In the genomic region with DNA sequence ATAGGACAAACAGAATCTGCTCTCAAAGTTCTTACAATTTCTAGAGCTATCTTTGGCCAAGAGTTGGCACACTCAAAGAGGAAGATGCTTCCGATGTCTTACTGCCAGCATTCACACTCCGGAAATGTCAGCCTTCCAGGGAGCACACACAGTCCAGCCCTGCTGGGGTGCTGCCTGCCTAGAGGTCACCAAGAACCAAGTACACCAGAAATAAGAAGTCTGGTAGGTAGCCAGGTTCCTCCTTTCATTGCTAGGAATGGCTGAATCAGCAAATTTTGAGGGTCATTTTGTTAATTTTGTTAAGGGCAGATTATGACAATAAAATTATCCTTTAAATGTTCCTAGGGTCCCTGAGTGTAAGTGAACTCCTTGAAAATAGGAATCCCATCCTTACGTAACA, we compare ENCODE assay signal across 17 cellular contexts.
DNase-seq lines count a peak whose midpoint lies in the region; ATAC-seq and TF ChIP-seq lines count a peak whose summit lies in the region.
"Had no signal": no experiment of that assay in that cellular context is flagged by ENCODE, and none has a peak within 500 bp of the region (broad histone marks: within the 10 kb centered on the region; RNA-seq: fewer than 3 reads in every experiment).

No MANE protein-coding gene starts in this region.

- CTCF ChIA-PET in A673 (lab: Charles Lee), result no interaction called here

- DNase-seq in Right ventricle myocardium superior, result peak; percentile 54
- no peak for DNase-seq in cardiac septum (ENCODE audit: low spot score)
- peak; percentile 61 for DNase-seq in left ventricle myocardium superior
- DNase-seq in A673 (ENCODE audit: low spot score), result no peak
- DNase-seq in activated CD4-positive, alpha-beta T cell treated with anti-CD3 and anti-CD28 coated beads, Interleukin-2, amount 50 U/mL, for 48 hours, result no peak
- no peak for DNase-seq in COR-L47 (lab: John Stamatoyannopoulos, UW)
- DNase-seq: 8988T; CD8-positive, alpha-beta memory T cell; GF-D8; NCI-H1417 treated with DMSO at 0.1 percent for 48 hours; NCI-H2171; NCI-H446 treated with DMSO at 0.1 percent for 48 hours had no signal

- H3K4me3 ChIP-seq in neutrophil (ENCODE audit: low read depth in 1 of 2, low read length in 1 of 2) (no peak overlapping the region), A673 (ENCODE audit: low read depth, low read length, poor library complexity, severe bottlenecking) (no peak overlapping the region)
- H3K4me3 ChIP-seq: BLaER1 treated with 17β-estradiol and CSF1 and Interleukin-3, amounts not matched to agents 10 nM and 100 nM; SJSA1 had no signal

- no peak for TF ChIP-seq CTCF in neutrophil (IDR thresholded peaks at IDR 0.05)
- no peak for TF ChIP-seq CTCF in A673 (conservative IDR thresholded peaks at IDR 0.05; ENCODE audit: low read depth, low read length)

- POLR2A ChIA-PET in A673 (lab: Charles Lee; ENCODE audit: low non-redundant PET), result no interaction called here

- ATAC-seq in Right ventricle myocardium superior (ENCODE audit: poor library complexity) (peak; percentile 47), left ventricle myocardium superior (peak; percentile 57), HG03045 (IDR thresholded peaks at IDR 0.05; ENCODE audit: unreplicated experiment) (no peak)

- H3K9me3 ChIP-seq in neutrophil (no peaks in the 10 kb centered on the region), A673 (ENCODE audit: low read depth, low read length, poor library complexity, severe bottlenecking) (no peaks in the 10 kb centered on the region)
- H3K9me3 ChIP-seq: SJSA1 had no signal

- H3K27ac ChIP-seq in neutrophil (peak overlapping the region; percentile 67), A673 (ENCODE audit: low read depth, low read length, poor library complexity, severe bottlenecking) (no peak overlapping the region)
- H3K27ac ChIP-seq: RWPE1, SJSA1 had no signal

- intact Hi-C loops in Right ventricle myocardium superior (cut with DNase I) (no loop called here), cardiac septum (cut with DNase I) (no loop called here), left ventricle myocardium superior (cut with micrococcal nuclease) (no loop called here), A673 (cut with micrococcal nuclease; ENCODE audit: unreplicated experiment) (no loop called here)

- BruUV-seq in A673 (replicated peaks; lab: Mats Ljungman, UMichigan), result no TSS peak

- H3K4me1 ChIP-seq in neutrophil (ENCODE audit: control insufficient read depth in 1 of 2, insufficient read depth in 1 of 2, low read depth in 1 of 2, low read length in 1 of 2) (peaks cover 36 to 38% of the 10 kb centered on the region in 2 experiments), A673 (ENCODE audit: insufficient read depth, low read length, poor library complexity, severe bottlenecking) (no peaks in the 10 kb centered on the region)
- H3K4me1 ChIP-seq: SJSA1 had no signal

- no peaks in the 10 kb centered on the region for H3K27me3 ChIP-seq in neutrophil
- no peaks in the 10 kb centered on the region for H3K27me3 ChIP-seq in A673 (replicated peaks; ENCODE audit: insufficient read depth, low read depth, low read length, poor library complexity)
- H3K27me3 ChIP-seq: SJSA1 had no signal

- H3K36me3 ChIP-seq in neutrophil, result peaks cover 3% of the 10 kb centered on the region
- H3K36me3 ChIP-seq in A673 (ENCODE audit: insufficient read depth, low read length, poor library complexity, severe bottlenecking), result no peaks in the 10 kb centered on the region

Comparison
In these comparisons a context has a peak if more than half of its experiments do, and no peak if none do; other contexts are left out.
1. DNase-seq: peak in Right ventricle myocardium superior (single experiment) and left ventricle myocardium superior (single experiment); none in cardiac septum (single experiment), A673 (single experiment), activated CD4-positive, alpha-beta T cell treated with anti-CD3 and anti-CD28 coated beads, Interleukin-2, amount 50 U/mL, for 48 hours (0 of 2) and COR-L47 (single experiment).